In the genomic region with DNA sequence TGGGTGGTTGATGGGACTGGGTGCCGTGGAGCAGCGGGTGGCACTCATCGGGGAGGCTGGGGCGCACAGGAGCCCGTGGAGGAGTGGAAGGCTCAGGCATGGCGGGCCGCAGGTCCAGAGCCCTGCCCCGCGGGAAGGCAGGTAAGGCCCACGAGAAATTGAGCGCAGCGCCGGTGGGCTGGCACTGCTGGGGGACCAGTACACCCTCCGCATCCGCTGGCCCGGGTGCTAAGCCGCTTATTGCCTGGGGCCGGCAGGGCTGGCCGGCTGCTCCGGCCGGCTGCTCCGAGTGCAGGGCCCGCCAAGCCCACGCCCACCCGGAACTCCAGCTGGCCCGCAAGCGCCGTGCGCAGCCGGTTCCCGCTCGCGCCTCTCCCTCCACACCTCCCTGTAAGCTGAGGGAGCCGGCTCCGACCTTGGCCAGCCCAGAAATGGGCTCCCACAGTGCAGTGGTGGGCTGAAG, we compare ENCODE assay signal across 23 cellular contexts.
A peak's percentile ranks its signal among the peaks of the same experiment; 100 is the strongest.
DNase-seq lines count a peak whose midpoint lies in the region; ATAC-seq, FAIRE-seq and TF ChIP-seq lines count a peak whose summit lies in the region.
"Had no signal": no experiment of that assay in that cellular context is flagged by ENCODE, and none has a peak within 500 bp of the region (broad histone marks: within the 10 kb centered on the region; RNA-seq: fewer than 3 reads in every experiment).

No MANE protein-coding gene starts in this region.

- no peak for ATAC-seq in right cardiac atrium
- ATAC-seq in left cardiac atrium, result no peak
- ATAC-seq: A549, GM23338 had no signal

- no peaks in the 10 kb centered on the region for H4K20me1 ChIP-seq in H1 (replicated peaks in 1 of 2; ENCODE audit: control insufficient read depth in 1 of 2, insufficient read depth in 2 of 2, low read length in 2 of 2)

- no peaks in the 10 kb centered on the region; the same call in 1 of the 2 replicates for H3K23me2 ChIP-seq in H1 (ENCODE audit: low read depth, low read length)

- H3K79me2 ChIP-seq in H1 (ENCODE audit: control insufficient read depth in 1 of 2, insufficient read depth in 2 of 2, low read length in 2 of 2), result no peaks in the 10 kb centered on the region

- no peak overlapping the region for H3K56ac ChIP-seq in H1 (replicated peaks; ENCODE audit: insufficient read length, low read depth, low read length)

- no peak overlapping the region for H2AFZ ChIP-seq in H1 (ENCODE audit: low read length)

- no peak overlapping the region for H3K27ac ChIP-seq in right cardiac atrium (ENCODE audit: low read length)
- no peak overlapping the region for H3K27ac ChIP-seq in H1 (ENCODE audit: low read depth, low read length)
- no peak overlapping the region for H3K27ac ChIP-seq in testis
- H3K27ac ChIP-seq: A549 had no signal

- intact Hi-C loops in right cardiac atrium (cut with DNase I) (no loop called here), left cardiac atrium (cut with DNase I) (no loop called here), testis (cut with DNase I; ENCODE audit: low total_unique reads) (no loop called here)

- peak overlapping the region; percentile 51; the same call in 1 of the 2 replicates for H4K8ac ChIP-seq in H1 (ENCODE audit: extremely low read depth, insufficient read depth, low read length)

- H3K4me3 ChIP-seq in right cardiac atrium (ENCODE audit: low read length), result no peak overlapping the region
- no peak overlapping the region for H3K4me3 ChIP-seq in H1 (ENCODE audit: extremely low read depth in 1 of 4, insufficient read depth in 2 of 4, low read depth in 3 of 4, low read length in 4 of 4)
- H3K4me3 ChIP-seq in testis, result peak overlapping the region; percentile 12 to 46
- H3K4me3 ChIP-seq: A549, GM23338, HAP-1 had no signal

- CTCF ChIA-PET in H1 (lab: Charles Lee; ENCODE audit: partially characterized antibody) (no interaction called here), GM10248 (lab: Yijun Ruan, JAX) (interaction anchor here (0.7 kb wide), 1 partner anchor 12 kb away, joined by 3 read pairs; no protein-coding TSS in a partner anchor)

- H3K14ac ChIP-seq in H1 (ENCODE audit: insufficient read length), result no peak overlapping the region

- H3K79me1 ChIP-seq in H1 (ENCODE audit: low read depth, low read length), result no peaks in the 10 kb centered on the region

- H3K27me3 ChIP-seq in right cardiac atrium (ENCODE audit: control insufficient read depth, insufficient read depth) (no peaks in the 10 kb centered on the region), H1 (replicated peaks in 1 of 4; ENCODE audit: control insufficient read depth in 3 of 4, extremely low read depth in 1 of 4, insufficient read depth in 3 of 4, low read length in 3 of 4) (no peaks in the 10 kb centered on the region), testis (no peaks in the 10 kb centered on the region)

- no peak overlapping the region for H4K5ac ChIP-seq in H1 (ENCODE audit: insufficient read length, low read depth, low read length)

- no peak for TF ChIP-seq POLR2A in H1 (IDR thresholded peaks at IDR 0.05; ENCODE audit: control extremely low read depth in 1 of 2, low read depth in 2 of 2, low read length in 2 of 2)
- no peak for TF ChIP-seq POLR2A in testis (IDR thresholded peaks at IDR 0.05)

- no peaks in the 10 kb centered on the region for H3K36me3 ChIP-seq in H1 (ENCODE audit: control insufficient read depth in 2 of 4, insufficient read depth in 4 of 4, low read length in 3 of 4)
- no peaks in the 10 kb centered on the region for H3K36me3 ChIP-seq in testis (ENCODE audit: low read depth, missing control alignments)
- H3K36me3 ChIP-seq: HAP-1 had no signal

- no peak for TF ChIP-seq CTCF in H1 (IDR thresholded peaks at IDR 0.05; ENCODE audit: control extremely low read depth in 1 of 3, insufficient read depth in 1 of 3, low read depth in 1 of 3, low read length in 3 of 3)
- no peak for TF ChIP-seq CTCF in testis (IDR thresholded peaks at IDR 0.05)
- TF ChIP-seq CTCF in GM10248 (IDR thresholded peaks at IDR 0.05; ENCODE audit: control extremely low read depth, extremely low read depth, low read depth, missing control alignments), result no peak

- no peak overlapping the region for H2BK12ac ChIP-seq in H1 (ENCODE audit: low read depth, low read length)

- no peak overlapping the region for H4K91ac ChIP-seq in H1 (replicated peaks; ENCODE audit: insufficient read length, low read length)

- no peak for TF ChIP-seq RAD21 in H1 (IDR thresholded peaks at IDR 0.05 in 1 of 2, conservative IDR thresholded peaks at IDR 0.05 in 1 of 2; ENCODE audit: low read depth in 2 of 2, low read length in 2 of 2)

- H2BK15ac ChIP-seq in H1 (ENCODE audit: low read length), result no peak overlapping the region

- H3K9me3 ChIP-seq in right cardiac atrium (ENCODE audit: control insufficient read depth, low read length) (no peaks in the 10 kb centered on the region), H1 (ENCODE audit: insufficient read depth in 2 of 2, low read depth in 1 of 2, low read length in 1 of 2) (no peaks in the 10 kb centered on the region; a peak in 1 of 4 replicates), testis (no peaks in the 10 kb centered on the region)
- H3K9me3 ChIP-seq: A549, HAP-1 had no signal

- POLR2A ChIA-PET in H1 (lab: Charles Lee; ENCODE audit: partially characterized antibody) (no interaction called here), GM10248 (lab: Yijun Ruan, JAX) (no interaction called here)

- H3K4ac ChIP-seq in H1 (replicated peaks; ENCODE audit: insufficient read length, low read depth, low read length), result no peak overlapping the region

- H2AK5ac ChIP-seq in H1 (ENCODE audit: low read depth, low read length), result no peak overlapping the region

- DNase-seq in right cardiac atrium, result peak in 2 of 3 donors; percentile 21 to 40
- no peak for DNase-seq in left cardiac atrium
- DNase-seq in H1 (ENCODE audit: low read depth in 1 of 2, low spot score in 2 of 2), result no peak
- no peak for DNase-seq in testis
- no peak for DNase-seq in GM10248 (ENCODE audit: extremely low spot score)
- DNase-seq in T-helper 9 cell, result no peak
- DNase-seq: 8988T; ACHN; AML-193; C1 segment of cervical spinal cord; Calu3; CD4-positive, alpha-beta memory T cell; COR-L47; DMS53; DMS79 treated with DMSO at 0.1 percent for 48 hours; GF-D8; HFFc6 had no signal

- H3K9ac ChIP-seq in H1 (replicated peaks in 1 of 4; ENCODE audit: extremely low read depth in 1 of 4, low read depth in 3 of 4, low read length in 3 of 4), result no peak overlapping the region

- no peak overlapping the region for H3K4me2 ChIP-seq in H1 (ENCODE audit: insufficient read depth in 1 of 2, low read depth in 2 of 2, low read length in 2 of 2)
- H3K4me2 ChIP-seq: A549, GM23338 had no signal

- H2BK120ac ChIP-seq in H1 (replicated peaks; ENCODE audit: low read depth, low read length), result no peak overlapping the region

- no peak for TF ChIP-seq EP300 in H1 (IDR thresholded peaks at IDR 0.05; ENCODE audit: borderline replicate concordance in 1 of 2, low read depth in 2 of 2, low read length in 2 of 2)

- no peak overlapping the region for H2BK5ac ChIP-seq in H1 (ENCODE audit: low read depth, low read length)

- FAIRE-seq in H1 (lab: Jason Lieb, UNC), result no peak
- FAIRE-seq: A549, GM12892, GM19239, H54 had no signal

- WGBS in right cardiac atrium, result 98% methylated on average over 35 of the region's 35 CpGs
- WGBS in H1 (ENCODE audit: extremely low coverage in 1 of 2, insufficient coverage in 1 of 2, insufficient read length in 1 of 2, insufficient replicate concordance in 2 of 2, low coverage in 1 of 2, low lambda C conversion rate in 2 of 2, missing lambda C conversion rate in 1 of 2), 2 experiments, result 97% methylated on average over 19 of the region's 35 CpGs; no CpG with 5 or more reads in 1 of the 2 experiments
- WGBS in testis, 2 donors, result 65 to 84% methylated on average over 14 to 35 of the region's 35 CpGs

- H3K23ac ChIP-seq in H1 (ENCODE audit: insufficient read length), result no peak overlapping the region

- no peak overlapping the region for H2BK20ac ChIP-seq in H1 (ENCODE audit: low read length)

- H3K4me1 ChIP-seq in right cardiac atrium (ENCODE audit: control insufficient read depth, insufficient read depth, low read length) (no peaks in the 10 kb centered on the region), H1 (replicated peaks in 1 of 4; ENCODE audit: control insufficient read depth in 3 of 4, insufficient read depth in 4 of 4, low read length in 3 of 4) (peaks cover 0 to 2% (median 0%) of the 10 kb centered on the region in 4 experiments; a peak in 1 of 7 replicates), testis (no peaks in the 10 kb centered on the region)
- H3K4me1 ChIP-seq: A549, HAP-1 had no signal

- no peak overlapping the region for H3K18ac ChIP-seq in H1 (ENCODE audit: extremely low read depth, low read length)

TF ChIP-seq in H1, 55 proteins besides CTCF, POLR2A, EP300 and RAD21 (continues in another document):
- TF ChIP-seq, protein P1, sequence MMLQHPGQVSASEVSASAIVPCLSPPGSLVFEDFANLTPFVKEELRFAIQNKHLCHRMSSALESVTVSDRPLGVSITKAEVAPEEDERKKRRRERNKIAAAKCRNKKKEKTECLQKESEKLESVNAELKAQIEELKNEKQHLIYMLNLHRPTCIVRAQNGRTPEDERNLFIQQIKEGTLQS (IDR thresholded peaks at IDR 0.05; ENCODE audit: insufficient read depth, low read depth, low read length), result no peak
- no peak for TF ChIP-seq SP2 (IDR thresholded peaks at IDR 0.05; ENCODE audit: low read length)
- TF ChIP-seq CBX8 (IDR thresholded peaks at IDR 0.05; ENCODE audit: borderline replicate concordance, low read depth, low read length), result no peak
- no peak for TF ChIP-seq CTBP2 (IDR thresholded peaks at IDR 0.05; ENCODE audit: borderline replicate concordance, insufficient read depth, insufficient read length, low read length)
- no peak for TF ChIP-seq HDAC6 (IDR thresholded peaks at IDR 0.05; ENCODE audit: low read depth, low read length)
- no peak for TF ChIP-seq RXRA (IDR thresholded peaks at IDR 0.05; ENCODE audit: insufficient read depth, low read depth, low read length)

Comparison
In these comparisons a context has a peak if more than half of its experiments do, and no peak if none do; other contexts are left out.
1. DNase-seq: peak in right cardiac atrium (2 of 3); none in left cardiac atrium (single experiment), H1 (0 of 2), testis (single experiment), GM10248 (single experiment) and T-helper 9 cell (single experiment).
2. H3K4me3 ChIP-seq: peak in testis (2 of 2); none in right cardiac atrium (single experiment) and H1 (0 of 4).